Comparison of ENCODE assay signal across 8 cellular contexts in genomic region chr10:69088801-69089501, GRCh38. TPM values are rescaled to one million over a fixed set of nuclear protein-coding genes. Genes with fewer than 3 reads are reported as not detected.
A peak's percentile ranks its signal among the peaks of the same experiment; 100 is the strongest.
DNase-seq lines count a peak whose midpoint lies in the region; ATAC-seq lines count a peak whose summit lies in the region.

No MANE protein-coding gene starts in this region.

- 69 to 74% methylated on average over 10 of the region's 10 CpGs for WGBS in esophagus, 2 donors

- no peak for ATAC-seq in stimulated activated memory B cell treated with anti-CD40 and anti-IgM and Interleukin-4, amounts not matched to agents 10 μg/mL and 1 μg/mL and 100 μg/mL, for 72 hours
- ATAC-seq in GM21619 (IDR thresholded peaks at IDR 0.05; ENCODE audit: unreplicated experiment), result no peak

- H3K4me1 ChIP-seq in SJSA1 (replicated peaks) (peaks cover 43% of the 10 kb centered on the region), esophagus (ENCODE audit: control insufficient read depth in 2 of 2, insufficient read depth in 2 of 2, low read length in 1 of 2) (no peaks in the 10 kb centered on the region)

- H3K9me3 ChIP-seq in SJSA1 (replicated peaks) (no peaks in the 10 kb centered on the region), esophagus (ENCODE audit: control insufficient read depth in 2 of 2, insufficient read depth in 1 of 2, low read depth in 1 of 2, low read length in 1 of 2) (no peaks in the 10 kb centered on the region)

- H3K27me3 ChIP-seq in SJSA1 (replicated peaks) (no peaks in the 10 kb centered on the region), esophagus (ENCODE audit: control insufficient read depth in 1 of 2, insufficient read depth in 2 of 2, low read length in 2 of 2) (no peaks in the 10 kb centered on the region)

- H3K36me3 ChIP-seq in SJSA1, result peaks cover 17% of the 10 kb centered on the region
- no peaks in the 10 kb centered on the region for H3K36me3 ChIP-seq in esophagus (ENCODE audit: control insufficient read depth in 2 of 2, insufficient read depth in 2 of 2, low read length in 1 of 2)

- H3K27ac ChIP-seq in SJSA1 (peak overlapping the region; percentile 73), esophagus (ENCODE audit: low read depth in 2 of 2, low read length in 1 of 2) (peak overlapping the region; percentile 53 to 57)

- H3K36me3 Mint-ChIP-seq in stimulated activated memory B cell treated with anti-CD40 and anti-IgM and Interleukin-4, amounts not matched to agents 10 μg/mL and 1 μg/mL and 100 μg/mL, for 72 hours, result peaks cover 29% of the 10 kb centered on the region

- H3K4me1 Mint-ChIP-seq in stimulated activated memory B cell treated with anti-CD40 and anti-IgM and Interleukin-4, amounts not matched to agents 10 μg/mL and 1 μg/mL and 100 μg/mL, for 72 hours, result peaks cover 75% of the 10 kb centered on the region

- H3K27ac Mint-ChIP-seq in stimulated activated memory B cell treated with anti-CD40 and anti-IgM and Interleukin-4, amounts not matched to agents 10 μg/mL and 1 μg/mL and 100 μg/mL, for 72 hours, result peak overlapping the region; percentile 98

- peak; percentile 50 for DNase-seq in activated CD8-positive, alpha-beta memory T cell treated with anti-CD3 and anti-CD28 coated beads, Interleukin-2, amount 50 U/mL, for 1 hour (ENCODE audit: extremely low read depth)
- no peak for DNase-seq in activated CD8-positive, alpha-beta memory T cell treated with anti-CD3 and anti-CD28 coated beads, Interleukin-2, amount 50 U/mL, for 4 hours
- DNase-seq in SJSA1 (ENCODE audit: low read depth in 1 of 2, low spot score in 2 of 2) (peak in 1 of 2 experiments; percentile 50), SHP77 (lab: John Stamatoyannopoulos, UW) (no peak), NCI-H1930 (lab: John Stamatoyannopoulos, UW) (no peak)

- H3K4me3 ChIP-seq in SJSA1 (peak overlapping the region; percentile 40), esophagus (ENCODE audit: low read depth in 1 of 2, low read length in 2 of 2) (peak overlapping the region in 1 of 2 donors; percentile 37)

- peak overlapping the region; percentile 83 for H3K4me3 Mint-ChIP-seq in stimulated activated memory B cell treated with anti-CD40 and anti-IgM and Interleukin-4, amounts not matched to agents 10 μg/mL and 1 μg/mL and 100 μg/mL, for 72 hours

- H3K27me3 Mint-ChIP-seq in stimulated activated memory B cell treated with anti-CD40 and anti-IgM and Interleukin-4, amounts not matched to agents 10 μg/mL and 1 μg/mL and 100 μg/mL, for 72 hours, result no peaks in the 10 kb centered on the region

- H3K9me3 Mint-ChIP-seq in stimulated activated memory B cell treated with anti-CD40 and anti-IgM and Interleukin-4, amounts not matched to agents 10 μg/mL and 1 μg/mL and 100 μg/mL, for 72 hours, result no peaks in the 10 kb centered on the region

RNA-seq across cellular contexts. Expression of gene SRGN, which starts 1.0 kb away (rescaled TPM):
- 232 and 251 TPM in 2 replicates for total RNA-seq in SJSA1 (2014; rRNA removed; shearing (Covaris generic))
- 10 to 100 TPM in 1 of 2 donors, 1 to 10 TPM in 1; 7.3 to 14.9 TPM for polyA plus RNA-seq in esophagus

RNA-seq across cellular contexts. Expression of gene VPS26A, which starts 35.0 kb away (rescaled TPM):
- 18.6 and 24.0 TPM in 2 replicates for total RNA-seq in SJSA1 (2014; rRNA removed; shearing (Covaris generic))
- 10 to 100 TPM; 25.5 to 33.1 TPM for polyA plus RNA-seq in esophagus
